ENCODE assay signal across 8 cellular contexts in the genomic region with DNA sequence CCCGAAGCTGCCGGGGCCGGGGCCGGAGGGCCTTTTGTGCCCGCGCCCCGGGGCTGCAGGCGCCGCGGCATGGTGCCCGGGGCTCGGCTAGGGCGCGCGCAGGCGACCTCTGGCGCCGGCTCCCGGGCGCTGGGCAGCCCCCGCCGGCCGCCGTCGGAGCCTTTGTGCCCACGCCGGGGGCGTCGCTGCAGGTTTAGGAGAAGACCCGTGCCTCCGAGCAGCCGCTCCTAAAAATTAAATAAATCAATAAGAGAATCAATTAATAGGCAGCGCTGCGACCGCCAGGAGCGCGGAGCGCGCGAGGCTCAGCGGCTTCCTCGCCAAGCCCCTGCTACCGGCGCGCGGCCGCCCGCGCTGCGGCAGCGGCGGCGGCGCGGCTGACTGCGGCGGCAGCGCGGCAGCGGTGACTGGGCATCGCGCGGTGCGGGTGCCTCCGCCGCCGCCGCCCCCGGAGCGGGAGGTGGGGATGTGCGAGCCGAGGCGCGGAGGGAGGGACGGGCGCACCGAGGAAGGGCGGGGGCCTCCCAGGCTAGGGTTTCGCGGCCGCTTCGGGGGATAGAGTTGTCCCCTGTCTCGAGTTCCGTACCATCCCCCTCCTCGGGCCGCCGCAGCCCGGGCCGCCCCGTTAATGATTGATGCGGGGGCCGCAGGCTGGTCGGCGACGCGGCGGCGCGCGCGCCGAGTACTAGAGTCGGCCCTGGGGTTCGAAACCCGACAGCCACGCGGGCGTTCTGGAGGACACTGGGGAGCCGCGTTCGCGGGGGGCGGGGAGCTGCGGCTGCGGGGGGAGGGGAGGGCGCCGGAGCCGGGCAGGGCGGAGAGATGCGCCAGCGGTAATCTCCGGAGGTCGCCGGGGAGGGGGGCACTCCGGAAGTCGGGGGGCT. TPM values are rescaled to one million over a fixed set of nuclear protein-coding genes. Genes with fewer than 3 reads are reported as not detected.
DNase-seq lines count a peak whose midpoint lies in the region; ATAC-seq and TF ChIP-seq lines count a peak whose summit lies in the region.

A gene with protein sequence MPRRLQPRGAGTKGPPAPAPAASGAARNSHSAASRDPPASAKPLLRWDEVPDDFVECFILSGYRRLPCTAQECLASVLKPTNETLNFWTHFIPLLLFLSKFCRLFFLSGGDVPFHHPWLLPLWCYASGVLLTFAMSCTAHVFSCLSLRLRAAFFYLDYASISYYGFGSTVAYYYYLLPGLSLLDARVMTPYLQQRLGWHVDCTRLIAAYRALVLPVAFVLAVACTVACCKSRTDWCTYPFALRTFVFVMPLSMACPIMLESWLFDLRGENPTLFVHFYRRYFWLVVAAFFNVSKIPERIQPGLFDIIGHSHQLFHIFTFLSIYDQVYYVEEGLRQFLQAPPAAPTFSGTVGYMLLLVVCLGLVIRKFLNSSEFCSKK (minus strand): TSS at position 409 of the 884 bp plus-strand sequence. CDS start 338 bp downstream, at position 71.

- peaks cover 73% of the 10 kb centered on the region for H3K27me3 Mint-ChIP-seq in stimulated activated naive CD8-positive, alpha-beta T cell treated with anti-CD3 and anti-CD28 coated beads, Interleukin-15, Interleukin-2, amounts not matched to agents 100 ng/mL and 50 ng/mL, for 24 hours

- H3K9me3 ChIP-seq in body of pancreas = no peaks in the 10 kb centered on the region

- in situ Hi-C loops in GM13977 (cut with MboI; ENCODE audit: low pct_unique_long_range_greater_than_20kb, low sequenced_read_pairs, unreplicated experiment) = no loop called here

- peaks cover 13% of the 10 kb centered on the region for H3K4me1 Mint-ChIP-seq in stimulated activated naive CD8-positive, alpha-beta T cell treated with anti-CD3 and anti-CD28 coated beads, Interleukin-15, Interleukin-2, amounts not matched to agents 100 ng/mL and 50 ng/mL, for 24 hours (ENCODE audit: low read depth)

- intact Hi-C loops in body of pancreas (cut with DNase I) = no loop called here

- H3K36me3 Mint-ChIP-seq in stimulated activated naive CD8-positive, alpha-beta T cell treated with anti-CD3 and anti-CD28 coated beads, Interleukin-15, Interleukin-2, amounts not matched to agents 100 ng/mL and 50 ng/mL, for 24 hours (ENCODE audit: low read depth) = no peaks in the 10 kb centered on the region

- no peak within 1 kb of the TSS for H3K27ac Mint-ChIP-seq in stimulated activated naive CD8-positive, alpha-beta T cell treated with anti-CD3 and anti-CD28 coated beads, Interleukin-15, Interleukin-2, amounts not matched to agents 100 ng/mL and 50 ng/mL, for 24 hours

- TF ChIP-seq CTCF in GM13977 (IDR thresholded peaks at IDR 0.05; ENCODE audit: extremely low read depth, insufficient read depth, missing control alignments) (no peak), body of pancreas (IDR thresholded peaks at IDR 0.05) (peak in 1 of 7 experiments; percentile 1)

- no peak within 1 kb of the TSS for H3K27ac ChIP-seq in body of pancreas

- peaks cover 0 to 5% of the 10 kb centered on the region in 2 donors for H3K27me3 ChIP-seq in body of pancreas

- 0% methylated on average over 9 to 120 of the region's 126 CpGs for WGBS in body of pancreas, 2 donors

- TF ChIP-seq POLR2A in body of pancreas (IDR thresholded peaks at IDR 0.05) = no peak

- H3K4me3 Mint-ChIP-seq in stimulated activated naive CD8-positive, alpha-beta T cell treated with anti-CD3 and anti-CD28 coated beads, Interleukin-15, Interleukin-2, amounts not matched to agents 100 ng/mL and 50 ng/mL, for 24 hours = peak within 1 kb of the TSS; percentile 76

- H3K36me3 ChIP-seq in body of pancreas (replicated peaks in 1 of 2; ENCODE audit: insufficient read depth in 1 of 2, low read depth in 2 of 2) = no peaks in the 10 kb centered on the region

- peak; percentile 53 for DNase-seq in AG08396 (ENCODE audit: low spot score)
- peak; percentile 66 for DNase-seq in GM13977 (ENCODE audit: low spot score)
- DNase-seq in NCI-H1105 treated with DMSO at 0.1 percent for 48 hours (lab: John Stamatoyannopoulos, UW) = peak; percentile 82
- DNase-seq in body of pancreas = peak in 1 of 4 donors; percentile 13
- peak; percentile 72 for DNase-seq in iPS-NIHi7 (ENCODE audit: extremely low spot score)
- no peak for DNase-seq in effector CD4-positive, alpha-beta T cell

- peaks cover 13% of the 10 kb centered on the region for H3K4me1 ChIP-seq in body of pancreas

- ATAC-seq in body of pancreas (peak; percentile 66), HG02970 (IDR thresholded peaks at IDR 0.05; ENCODE audit: low FRiP score, unreplicated experiment) (no peak)

- peak within 1 kb of the TSS; percentile 25 to 32 for H3K4me3 ChIP-seq in body of pancreas

- no peaks in the 10 kb centered on the region for H3K9me3 Mint-ChIP-seq in stimulated activated naive CD8-positive, alpha-beta T cell treated with anti-CD3 and anti-CD28 coated beads, Interleukin-15, Interleukin-2, amounts not matched to agents 100 ng/mL and 50 ng/mL, for 24 hours

RNA-seq across cellular contexts. Expression of the gene that starts here (rescaled TPM):
- total RNA-seq in body of pancreas = under 1 TPM; 0.26 to 0.33 TPM

Comparison
In these comparisons a context has a peak if more than half of its experiments do, and no peak if none do; other contexts are left out.
1. Peak in ATAC-seq and H3K4me3 ChIP-seq in body of pancreas; RNA of the gene not detected or under 1 TPM.